In genomic region chr9:15697459-15697858, GRCh38 we compare ENCODE assay signal across 12 cellular contexts.
DNase-seq lines count a peak whose midpoint lies in the region; ATAC-seq, FAIRE-seq and TF ChIP-seq lines count a peak whose summit lies in the region.
"Had no signal": no experiment of that assay in that cellular context is flagged by ENCODE, and none has a peak within 500 bp of the region (broad histone marks: within the 10 kb centered on the region; RNA-seq: fewer than 3 reads in every experiment).

No MANE protein-coding gene starts in this region.

- H3K27me3 ChIP-seq in RWPE2 (ENCODE audit: insufficient read depth, poor library complexity, severe bottlenecking) = no peaks in the 10 kb centered on the region
- no peaks in the 10 kb centered on the region for H3K27me3 ChIP-seq in tibial nerve
- H3K27me3 ChIP-seq: heart left ventricle had no signal

- ATAC-seq in RWPE2 (ENCODE audit: low read depth) = peak; percentile 90
- no peak for ATAC-seq in HG03045 (IDR thresholded peaks at IDR 0.05; ENCODE audit: unreplicated experiment)
- ATAC-seq in HG03196 (IDR thresholded peaks at IDR 0.05; ENCODE audit: unreplicated experiment) = no peak
- ATAC-seq: heart left ventricle, mucosa of descending colon had no signal

- no peak for TF ChIP-seq POLR2A in tibial nerve (IDR thresholded peaks at IDR 0.05)

- H3K36me3 ChIP-seq in RWPE2 (ENCODE audit: low read depth) (no peaks in the 10 kb centered on the region), tibial nerve (peaks cover 0 to 32% (median 0%) of the 10 kb centered on the region in 3 donors)
- H3K36me3 ChIP-seq: heart left ventricle had no signal

- TF ChIP-seq EP300 in tibial nerve (IDR thresholded peaks at IDR 0.05) = no peak

- peak overlapping the region; percentile 51 for H3K27ac ChIP-seq in RWPE2 (ENCODE audit: poor library complexity, severe bottlenecking)
- H3K27ac ChIP-seq in tibial nerve = no peak overlapping the region
- H3K27ac ChIP-seq: heart left ventricle had no signal

- H3K9me3 ChIP-seq in RWPE2 (ENCODE audit: severe bottlenecking) (no peaks in the 10 kb centered on the region), tibial nerve (no peaks in the 10 kb centered on the region)
- H3K9me3 ChIP-seq: mucosa of descending colon had no signal

- WGBS in tibial nerve, 2 donors = 71 to 88% methylated on average over 2 of the region's 2 CpGs

- FAIRE-seq in urothelium cell line (lab: Jason Lieb, UNC) = no peak

- DNase-seq in stimulated activated CD4-positive, alpha-beta T cell treated with anti-CD3 and anti-CD28 coated beads, Interleukin-1b, Interleukin-23, amount 100 ng/mL, for 48 hours = peak; percentile 10
- DNase-seq in stimulated activated CD4-positive, alpha-beta T cell treated with anti-CD3 and anti-CD28 coated beads, Interleukin-4, amount 100 ng/mL, for 24 hours = no peak
- peak; percentile 74 for DNase-seq in RWPE2 (ENCODE audit: low spot score)
- DNase-seq in fibroblast of mammary gland (ENCODE audit: low read depth) = peak; percentile 88
- DNase-seq in urothelium cell line (ENCODE audit: low spot score) = peak; percentile 12
- DNase-seq in tibial nerve (ENCODE audit: low spot score in 2 of 2) = no peak
- DNase-seq: heart left ventricle, KG1, mucosa of descending colon had no signal

- TF ChIP-seq CTCF in RWPE2 (IDR thresholded peaks at IDR 0.05; ENCODE audit: poor library complexity, severe bottlenecking) (no peak), fibroblast of mammary gland (conservative IDR thresholded peaks at IDR 0.05; ENCODE audit: control insufficient read depth, insufficient read depth, low read depth, low read length) (no peak), tibial nerve (IDR thresholded peaks at IDR 0.05) (no peak)

- H3K4me1 ChIP-seq in RWPE2 (ENCODE audit: insufficient read depth, poor library complexity, severe bottlenecking) (peaks cover 11% of the 10 kb centered on the region), tibial nerve (no peaks in the 10 kb centered on the region)
- H3K4me1 ChIP-seq: heart left ventricle had no signal

- H3K4me3 ChIP-seq in RWPE2 (ENCODE audit: severe bottlenecking) (no peak overlapping the region), fibroblast of mammary gland (ENCODE audit: control insufficient read depth, low read depth, low read length) (no peak overlapping the region), tibial nerve (no peak overlapping the region)
- H3K4me3 ChIP-seq: heart left ventricle, mucosa of descending colon, skin epidermis had no signal

Comparison
In these comparisons a context has a peak if more than half of its experiments do, and no peak if none do; other contexts are left out.
1. DNase-seq: peak in stimulated activated CD4-positive, alpha-beta T cell treated with anti-CD3 and anti-CD28 coated beads, Interleukin-1b, Interleukin-23, amount 100 ng/mL, for 48 hours (single experiment), RWPE2 (single experiment), fibroblast of mammary gland (single experiment) and urothelium cell line (single experiment); none in stimulated activated CD4-positive, alpha-beta T cell treated with anti-CD3 and anti-CD28 coated beads, Interleukin-4, amount 100 ng/mL, for 24 hours (single experiment) and tibial nerve (0 of 2).